ENCODE assay signal across 14 cellular contexts in the genomic region with DNA sequence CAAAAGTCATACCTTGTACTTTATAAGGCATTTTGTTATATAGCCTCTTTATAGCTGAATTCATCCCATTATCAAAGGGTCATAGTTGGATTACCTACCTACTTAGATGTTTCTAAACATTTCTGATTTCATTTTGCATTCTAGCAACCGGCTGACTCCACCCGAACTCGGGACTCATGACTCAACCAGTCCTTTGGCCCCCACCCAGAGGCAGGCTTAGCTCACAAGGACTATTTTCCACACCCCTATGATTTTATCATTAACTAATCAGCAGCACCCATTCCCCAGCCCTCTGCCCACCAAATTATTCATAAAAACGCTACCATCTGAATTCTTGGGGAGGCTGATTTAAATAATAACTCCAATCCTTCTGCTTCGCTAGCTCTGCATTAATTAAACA.
DNase-seq lines count a peak whose midpoint lies in the region; ATAC-seq and TF ChIP-seq lines count a peak whose summit lies in the region.
"Had no signal": no experiment of that assay in that cellular context is flagged by ENCODE, and none has a peak within 500 bp of the region (broad histone marks: within the 10 kb centered on the region; RNA-seq: fewer than 3 reads in every experiment).

No MANE protein-coding gene starts in this region.

- H3K79me1 ChIP-seq in neuronal stem cell (ENCODE audit: low read depth, low read length): no peaks in the 10 kb centered on the region

- 39 to 54% (median 52%) methylated on average over 5 of the region's 5 CpGs for WGBS in stomach, 5 donors
- WGBS in neuronal stem cell (ENCODE audit: extremely low coverage in 2 of 2, insufficient read length in 2 of 2, insufficient replicate concordance in 1 of 2), 2 donors: no CpG with 5 or more reads among the region's 5 CpGs

- CTCF ChIA-PET in HCT116 (lab: Charles Lee) (interaction anchor here (0.9 to 2.6 kb wide), 2 partner anchors 543 to 675 kb away, joined by 3 to 13 read pairs; no protein-coding TSS in a partner anchor), MCF 10A (lab: Yijun Ruan, JAX) (interaction anchor here (0.6 to 7.1 kb wide), 14 partner anchors 26 to 675 kb away, joined by 3 to 241 read pairs (median 6); no protein-coding TSS in a partner anchor)

- no peak overlapping the region for H2BK120ac ChIP-seq in neuronal stem cell (ENCODE audit: low read depth, low read length)

- no peak for TF ChIP-seq RAD21 in HCT116 (IDR thresholded peaks at IDR 0.05; ENCODE audit: low read depth)

- H3K14ac ChIP-seq in neuronal stem cell (ENCODE audit: low read length): no peak overlapping the region

- ATAC-seq in HCT116: no peak
- ATAC-seq in left ventricle myocardium superior: peak; percentile 28
- no peak for ATAC-seq in GM21423 (IDR thresholded peaks at IDR 0.05; ENCODE audit: unreplicated experiment)
- no peak for ATAC-seq in GM19023 (IDR thresholded peaks at IDR 0.05; ENCODE audit: unreplicated experiment)
- ATAC-seq: activated T-helper 17 cell treated with anti-CD3 and anti-CD28 coated beads, Interleukin-2, amount 50 U/mL, for 72 hours; left lung; WTC11 had no signal

- H2AK5ac ChIP-seq in neuronal stem cell (ENCODE audit: low read depth, low read length): no peak overlapping the region

- no peak overlapping the region for H3K4me3 Mint-ChIP-seq in MCF 10A (ENCODE audit: unreplicated experiment)
- H3K4me3 Mint-ChIP-seq: activated T-helper 17 cell treated with anti-CD3 and anti-CD28 coated beads, Interleukin-2, amount 50 U/mL, for 72 hours; WTC11 had no signal

- H3K4me2 ChIP-seq in HCT116 (ENCODE audit: low read length) (0 out of 2 replicates have a peak overlapping the region, but pooled peaks have one; percentile 12), neuronal stem cell (ENCODE audit: insufficient read depth, low read length, poor library complexity, severe bottlenecking) (no peak overlapping the region)
- H3K4me2 ChIP-seq: PC-9 had no signal

- no peak overlapping the region for H3K23ac ChIP-seq in neuronal stem cell (ENCODE audit: low read depth, low read length, poor library complexity)

- no peak overlapping the region for H2BK12ac ChIP-seq in neuronal stem cell (ENCODE audit: low read length)

- H4K20me1 ChIP-seq in HCT116 (ENCODE audit: insufficient read depth): no peaks in the 10 kb centered on the region

- TF ChIP-seq POLR2A in HCT116 (IDR thresholded peaks at IDR 0.05; ENCODE audit: borderline replicate concordance, extremely low read depth, insufficient read depth, insufficient read length) (no peak), stomach (IDR thresholded peaks at IDR 0.05) (no peak)

- H4K8ac ChIP-seq in neuronal stem cell (ENCODE audit: low read depth, low read length): no peak overlapping the region

- no peak overlapping the region for H3K4ac ChIP-seq in neuronal stem cell (ENCODE audit: low read length)

- DNase-seq in HCT116 (ENCODE audit: low read depth, low spot score): no peak
- peak; percentile 70 for DNase-seq in MCF 10A (ENCODE audit: unreplicated experiment)
- peak; percentile 67 for DNase-seq in left ventricle myocardium superior
- peak; percentile 56 for DNase-seq in stomach
- DNase-seq in neuronal stem cell (ENCODE audit: low spot score): no peak
- no peak for DNase-seq in activated effector memory CD4-positive, alpha-beta T cell treated with anti-CD3 and anti-CD28 coated beads, Interleukin-2, amount 50 U/mL, for 16 hours
- DNase-seq: GOT3, NCI-H187, PC-9 had no signal

- intact Hi-C loops in HCT116 (cut with micrococcal nuclease) (loop anchor here (10.0 kb wide), 1 partner anchor 515 kb away; the partner anchor contains the start of gene TMSB4X), MCF 10A (cut with micrococcal nuclease) (loop anchor here (2.0 to 5.0 kb wide), 3 partner anchors 112 to 589 kb away; no protein-coding TSS in a partner anchor), left ventricle myocardium superior (cut with micrococcal nuclease) (loop anchor here (10.0 kb wide), 3 partner anchors 365 to 545 kb away; partner anchors contain the start of gene TMSB4X), stomach (cut with DNase I; ENCODE audit: low total_unique reads) (no loop called here)

- no peak overlapping the region for H3K9ac ChIP-seq in HCT116 (ENCODE audit: low read length)
- H3K9ac ChIP-seq in neuronal stem cell (ENCODE audit: low read depth, low read length, poor library complexity): no peak overlapping the region

- BruUV-seq in HCT116 (replicated peaks; lab: Mats Ljungman, UMichigan) (no TSS peak), MCF 10A (replicated peaks; lab: Mats Ljungman, UMichigan) (no TSS peak)

- no peaks in the 10 kb centered on the region for H3K79me2 ChIP-seq in HCT116 (ENCODE audit: insufficient read depth, low read length)

- no peak overlapping the region for H4K91ac ChIP-seq in neuronal stem cell (ENCODE audit: low read depth, low read length, poor library complexity)

- H3K27ac ChIP-seq in HCT116 (ENCODE audit: low read depth, low read length): no peak overlapping the region
- H3K27ac ChIP-seq in stomach: peak overlapping the region in 2 of 5 donors; percentile 81 to 84
- no peak overlapping the region for H3K27ac ChIP-seq in neuronal stem cell (replicated peaks; ENCODE audit: low read length)

- H2AFZ ChIP-seq in HCT116 (ENCODE audit: low read depth, low read length, poor library complexity, severe bottlenecking) (no peak overlapping the region), neuronal stem cell (ENCODE audit: low read length) (no peak overlapping the region)
- H2AFZ ChIP-seq: PC-9 had no signal

- H3K27me3 ChIP-seq in HCT116 (ENCODE audit: insufficient read depth, low read length): no peaks in the 10 kb centered on the region
- H3K27me3 ChIP-seq in stomach: peaks cover 0 to 2% (median 0%) of the 10 kb centered on the region in 3 donors
- no peaks in the 10 kb centered on the region for H3K27me3 ChIP-seq in neuronal stem cell (ENCODE audit: control insufficient read depth in 3 of 3, insufficient read depth in 3 of 3, low read depth in 1 of 3, low read length in 3 of 3)
- H3K27me3 ChIP-seq: left lung had no signal

- no peaks in the 10 kb centered on the region for H3K9me3 Mint-ChIP-seq in MCF 10A (ENCODE audit: unreplicated experiment)
- H3K9me3 Mint-ChIP-seq: activated T-helper 17 cell treated with anti-CD3 and anti-CD28 coated beads, Interleukin-2, amount 50 U/mL, for 72 hours; WTC11 had no signal

- H3K9me3 ChIP-seq in HCT116 (ENCODE audit: control insufficient read depth in 1 of 2, insufficient read depth in 1 of 2, low read depth in 1 of 2, low read length in 2 of 2): no peaks in the 10 kb centered on the region
- no peaks in the 10 kb centered on the region for H3K9me3 ChIP-seq in stomach
- no peaks in the 10 kb centered on the region for H3K9me3 ChIP-seq in neuronal stem cell (replicated peaks in 1 of 2; ENCODE audit: control insufficient read depth in 2 of 2, insufficient read depth in 1 of 2, low read depth in 1 of 2, low read length in 2 of 2)
- H3K9me3 ChIP-seq: left lung had no signal

- TF ChIP-seq CTCF in HCT116 (IDR thresholded peaks at IDR 0.05 in 2 of 3, conservative IDR thresholded peaks at IDR 0.05 in 1 of 3; ENCODE audit: borderline replicate concordance in 1 of 3, insufficient read depth in 1 of 3, low read depth in 2 of 3, low read length in 2 of 3) (no peak), MCF 10A (IDR thresholded peaks at IDR 0.05; ENCODE audit: unreplicated experiment) (no peak), stomach (IDR thresholded peaks at IDR 0.05) (no peak)

- H3K9me2 ChIP-seq in HCT116 (ENCODE audit: insufficient read depth): no peaks in the 10 kb centered on the region

- no peak for TF ChIP-seq EP300 in stomach (IDR thresholded peaks at IDR 0.05)

- H3K18ac ChIP-seq in neuronal stem cell (ENCODE audit: low read length): no peak overlapping the region

- peak overlapping the region; percentile 96 for H3K27ac Mint-ChIP-seq in MCF 10A (ENCODE audit: low read depth, unreplicated experiment)
- H3K27ac Mint-ChIP-seq: activated T-helper 17 cell treated with anti-CD3 and anti-CD28 coated beads, Interleukin-2, amount 50 U/mL, for 72 hours; WTC11 had no signal

- no peak overlapping the region for H2BK5ac ChIP-seq in neuronal stem cell (ENCODE audit: low read length)

- RAD21 ChIA-PET in HCT116 (lab: Charles Lee; ENCODE audit: low non-redundant PET in 1 of 2, low total read pairs in 2 of 2, uncharacterized antibody in 2 of 2, unreplicated experiment in 2 of 2): no interaction called here

- no peak overlapping the region for H3K4me3 ChIP-seq in HCT116 (replicated peaks in 1 of 2; ENCODE audit: low read depth in 1 of 2, low read length in 2 of 2)
- no peak overlapping the region for H3K4me3 ChIP-seq in stomach
- no peak overlapping the region for H3K4me3 ChIP-seq in neuronal stem cell (ENCODE audit: low read length in 2 of 2)
- H3K4me3 ChIP-seq: left lung, PC-9 had no signal

- H3K4me1 ChIP-seq in HCT116 (ENCODE audit: control insufficient read depth in 1 of 2, insufficient read depth in 2 of 2, low read length in 2 of 2) (peaks cover 3 to 26% of the 10 kb centered on the region in 2 experiments; a peak in 3 of 4 replicates), stomach (peaks cover 4 to 36% (median 15%) of the 10 kb centered on the region in 4 donors), neuronal stem cell (ENCODE audit: control insufficient read depth in 2 of 2, insufficient read depth in 1 of 2, low read depth in 1 of 2, low read length in 2 of 2) (peaks cover 3 to 6% of the 10 kb centered on the region in 2 donors)

- H3K36me3 ChIP-seq in HCT116 (ENCODE audit: control insufficient read depth in 1 of 2, insufficient read depth in 2 of 2, low read length in 2 of 2): no peaks in the 10 kb centered on the region
- no peaks in the 10 kb centered on the region for H3K36me3 ChIP-seq in stomach
- no peaks in the 10 kb centered on the region for H3K36me3 ChIP-seq in neuronal stem cell (replicated peaks in 1 of 2; ENCODE audit: control insufficient read depth in 2 of 2, insufficient read depth in 2 of 2, low read length in 2 of 2)
- H3K36me3 ChIP-seq: left lung had no signal

- no peaks in the 10 kb centered on the region for H3K36me3 Mint-ChIP-seq in MCF 10A (ENCODE audit: insufficient read depth, unreplicated experiment)
- H3K36me3 Mint-ChIP-seq: WTC11 had no signal

- H2BK15ac ChIP-seq in neuronal stem cell (ENCODE audit: low read length): no peak overlapping the region

- peaks cover 4% of the 10 kb centered on the region for H3K27me3 Mint-ChIP-seq in MCF 10A (ENCODE audit: insufficient read depth, unreplicated experiment)
- H3K27me3 Mint-ChIP-seq: activated T-helper 17 cell treated with anti-CD3 and anti-CD28 coated beads, Interleukin-2, amount 50 U/mL, for 72 hours had no signal

- POLR2A ChIA-PET in HCT116 (lab: Charles Lee): no interaction called here
- POLR2A ChIA-PET in MCF 10A (lab: Yijun Ruan, JAX): interaction anchor here (2.7 kb wide), 1 partner anchor 514 kb away, joined by 20 read pairs; the partner anchor contains the start of gene TMSB4X

- H3K4me1 Mint-ChIP-seq in MCF 10A (ENCODE audit: insufficient read depth, unreplicated experiment): peaks cover 36% of the 10 kb centered on the region

TF ChIP-seq in HCT116, 20 proteins besides CTCF, POLR2A, EP300 and RAD21:
- TF ChIP-seq POLR2AphosphoS5 (IDR thresholded peaks at IDR 0.05; ENCODE audit: low read depth, low read length): no peak
- TF ChIP-seq CBX3 (IDR thresholded peaks at IDR 0.05; ENCODE audit: low read depth): no peak

Comparison
In these comparisons a context has a peak if more than half of its experiments do, and no peak if none do; other contexts are left out.
1. DNase-seq: peak in MCF 10A (single experiment), left ventricle myocardium superior (single experiment) and stomach (single experiment); none in HCT116 (single experiment), neuronal stem cell (single experiment) and activated effector memory CD4-positive, alpha-beta T cell treated with anti-CD3 and anti-CD28 coated beads, Interleukin-2, amount 50 U/mL, for 16 hours (single experiment).